In the genomic region with DNA sequence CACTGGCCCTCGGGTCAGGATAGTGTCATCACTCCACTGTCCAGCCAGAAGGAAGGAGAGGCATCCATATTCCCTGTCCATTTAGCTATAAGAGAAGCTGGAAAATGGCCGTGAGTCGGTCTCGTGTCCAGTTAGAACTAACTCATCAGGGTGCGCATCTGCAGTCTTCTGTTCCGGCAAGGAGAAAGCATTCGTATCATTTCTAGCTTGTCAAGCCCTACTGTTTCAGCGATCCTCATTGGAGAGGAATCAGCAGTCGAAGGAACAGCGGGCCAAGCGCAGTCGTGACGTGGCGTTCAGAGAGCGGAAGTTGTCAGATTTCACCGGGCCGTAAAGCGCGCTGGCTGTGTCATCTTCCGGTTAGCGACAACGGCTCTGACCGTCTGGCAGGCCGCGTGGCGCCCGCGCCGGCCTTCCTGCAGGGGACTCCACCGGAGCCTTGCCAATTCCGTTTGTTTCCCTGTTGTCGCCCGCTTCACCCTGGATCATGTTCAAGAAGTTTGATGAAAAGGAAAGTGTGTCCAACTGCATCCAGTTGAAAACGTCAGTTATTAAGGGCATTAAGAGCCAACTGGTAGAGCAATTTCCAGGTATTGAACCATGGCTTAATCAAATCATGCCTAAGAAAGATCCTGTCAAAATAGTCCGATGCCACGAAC, we compare ENCODE assay signal across 8 cellular contexts. TPM values are rescaled to one million over a fixed set of nuclear protein-coding genes. Genes with fewer than 3 reads are reported as not detected.
DNase-seq lines count a peak whose midpoint lies in the region; ATAC-seq and FAIRE-seq lines count a peak whose summit lies in the region.

No MANE protein-coding gene starts in this region.

- no peaks in the 10 kb centered on the region for H3K27me3 Mint-ChIP-seq in activated T-helper 1 cell treated with anti-CD3 and anti-CD28 coated beads, Interleukin-12 subunit alpha, Interleukin-12 subunit beta, Interleukin-2, Interleukin-4 antibody, amounts not matched to agents 30 ng/mL and 10 ng/mL and 1 ng/mL, durations not matched to agents 14 hours and 24 hours and 36 hours (ENCODE audit: insufficient read depth)
- H3K27me3 Mint-ChIP-seq in naive thymus-derived CD8-positive, alpha-beta T cell: no peaks in the 10 kb centered on the region
- H3K27me3 Mint-ChIP-seq in stimulated activated naive B cell treated with anti-CD40 and anti-IgM and Interleukin-4, amounts not matched to agents 10 μg/mL and 1 μg/mL and 100 μg/mL, for 72 hours: no peaks in the 10 kb centered on the region

- H3K9me3 Mint-ChIP-seq in activated T-helper 1 cell treated with anti-CD3 and anti-CD28 coated beads, Interleukin-12 subunit alpha, Interleukin-12 subunit beta, Interleukin-2, Interleukin-4 antibody, amounts not matched to agents 30 ng/mL and 10 ng/mL and 1 ng/mL, durations not matched to agents 14 hours and 24 hours and 36 hours: no peaks in the 10 kb centered on the region
- H3K9me3 Mint-ChIP-seq in naive thymus-derived CD8-positive, alpha-beta T cell: no peaks in the 10 kb centered on the region
- H3K9me3 Mint-ChIP-seq in stimulated activated naive B cell treated with anti-CD40 and anti-IgM and Interleukin-4, amounts not matched to agents 10 μg/mL and 1 μg/mL and 100 μg/mL, for 72 hours: no peaks in the 10 kb centered on the region

- ATAC-seq in GM19455 (IDR thresholded peaks at IDR 0.05; ENCODE audit: unreplicated experiment): peak; percentile 68
- ATAC-seq in naive thymus-derived CD8-positive, alpha-beta T cell: peak; percentile 86 to 88
- ATAC-seq in stimulated activated naive B cell treated with anti-CD40 and anti-IgM and Interleukin-4, amounts not matched to agents 10 μg/mL and 1 μg/mL and 100 μg/mL, for 72 hours (replicated peaks): peak; percentile 86

- FAIRE-seq in RCC 7860 (lab: Jason Lieb, UNC): no peak

- peak overlapping the region; percentile 97 for H3K27ac Mint-ChIP-seq in activated T-helper 1 cell treated with anti-CD3 and anti-CD28 coated beads, Interleukin-12 subunit alpha, Interleukin-12 subunit beta, Interleukin-2, Interleukin-4 antibody, amounts not matched to agents 30 ng/mL and 10 ng/mL and 1 ng/mL, durations not matched to agents 14 hours and 24 hours and 36 hours
- H3K27ac Mint-ChIP-seq in naive thymus-derived CD8-positive, alpha-beta T cell: peak overlapping the region; percentile 93 to 99 (median 98)
- H3K27ac Mint-ChIP-seq in stimulated activated naive B cell treated with anti-CD40 and anti-IgM and Interleukin-4, amounts not matched to agents 10 μg/mL and 1 μg/mL and 100 μg/mL, for 72 hours: peak overlapping the region; percentile 97

- H3K4me1 Mint-ChIP-seq in activated T-helper 1 cell treated with anti-CD3 and anti-CD28 coated beads, Interleukin-12 subunit alpha, Interleukin-12 subunit beta, Interleukin-2, Interleukin-4 antibody, amounts not matched to agents 30 ng/mL and 10 ng/mL and 1 ng/mL, durations not matched to agents 14 hours and 24 hours and 36 hours (ENCODE audit: low read depth): peaks cover 15% of the 10 kb centered on the region
- H3K4me1 Mint-ChIP-seq in naive thymus-derived CD8-positive, alpha-beta T cell: peaks cover 15 to 40% (median 30%) of the 10 kb centered on the region in 4 donors
- H3K4me1 Mint-ChIP-seq in stimulated activated naive B cell treated with anti-CD40 and anti-IgM and Interleukin-4, amounts not matched to agents 10 μg/mL and 1 μg/mL and 100 μg/mL, for 72 hours: peaks cover 19 to 25% of the 10 kb centered on the region in 2 donors

- intact Hi-C loops in activated T-helper 1 cell treated with anti-CD3 and anti-CD28 coated beads, Interleukin-12 subunit alpha, Interleukin-12 subunit beta, Interleukin-2, Interleukin-4 antibody, amounts not matched to agents 30 ng/mL and 10 ng/mL and 1 ng/mL, durations not matched to agents 14 hours and 24 hours and 36 hours (cut with micrococcal nuclease): loop anchor here (2.0 kb wide), 2 partner anchors 26 to 32 kb away; partner anchors contain the start of gene HM13

- peaks cover 60% of the 10 kb centered on the region for H3K36me3 Mint-ChIP-seq in activated T-helper 1 cell treated with anti-CD3 and anti-CD28 coated beads, Interleukin-12 subunit alpha, Interleukin-12 subunit beta, Interleukin-2, Interleukin-4 antibody, amounts not matched to agents 30 ng/mL and 10 ng/mL and 1 ng/mL, durations not matched to agents 14 hours and 24 hours and 36 hours (ENCODE audit: low read depth)
- peaks cover 0 to 66% (median 6%) of the 10 kb centered on the region in 3 donors for H3K36me3 Mint-ChIP-seq in naive thymus-derived CD8-positive, alpha-beta T cell
- H3K36me3 Mint-ChIP-seq in stimulated activated naive B cell treated with anti-CD40 and anti-IgM and Interleukin-4, amounts not matched to agents 10 μg/mL and 1 μg/mL and 100 μg/mL, for 72 hours: peaks cover 50 to 74% of the 10 kb centered on the region in 2 donors

- peak overlapping the region; percentile 96 for H3K4me3 Mint-ChIP-seq in activated T-helper 1 cell treated with anti-CD3 and anti-CD28 coated beads, Interleukin-12 subunit alpha, Interleukin-12 subunit beta, Interleukin-2, Interleukin-4 antibody, amounts not matched to agents 30 ng/mL and 10 ng/mL and 1 ng/mL, durations not matched to agents 14 hours and 24 hours and 36 hours
- H3K4me3 Mint-ChIP-seq in naive thymus-derived CD8-positive, alpha-beta T cell: peak overlapping the region; percentile 88 to 93 (median 92)
- peak overlapping the region; percentile 91 to 93 for H3K4me3 Mint-ChIP-seq in stimulated activated naive B cell treated with anti-CD40 and anti-IgM and Interleukin-4, amounts not matched to agents 10 μg/mL and 1 μg/mL and 100 μg/mL, for 72 hours

- DNase-seq in CMK (ENCODE audit: low read depth) (peak; percentile 79), HT1080 (ENCODE audit: low read depth) (peak; percentile 87), RCC 7860 (ENCODE audit: low spot score) (peak; percentile 86), fibroblast of peridontal ligament (ENCODE audit: extremely low read depth) (peak; percentile 90)
- DNase-seq in activated T-helper 1 cell treated with anti-CD3 and anti-CD28 coated beads, Interleukin-12 subunit alpha, Interleukin-12 subunit beta, Interleukin-2, Interleukin-4 antibody, amounts not matched to agents 30 ng/mL and 10 ng/mL and 1 ng/mL, durations not matched to agents 14 hours and 24 hours and 36 hours (ENCODE audit: low spot score): peak; percentile 78
- DNase-seq in naive thymus-derived CD8-positive, alpha-beta T cell: peak; percentile 62 to 87 (median 78)
- DNase-seq in stimulated activated naive B cell treated with anti-CD40 and anti-IgM and Interleukin-4, amounts not matched to agents 10 μg/mL and 1 μg/mL and 100 μg/mL, for 72 hours: peak; percentile 73

- POLR2A ChIA-PET in naive thymus-derived CD8-positive, alpha-beta T cell (lab: Charles Lee): interaction anchor here (0.5 to 1.7 kb wide), 5 partner anchors 12 to 1342 kb away, joined by 3 to 8 read pairs (median 3); no protein-coding TSS in a partner anchor

RNA-seq across cellular contexts. Expression of gene HM13, which starts 32.9 kb away (rescaled TPM):
- total RNA-seq in HT1080 (2014; rRNA removed; shearing (Covaris generic)): 64.3 and 83.5 TPM in 2 replicates
- 193 and 201 TPM in 2 replicates for polyA plus RNA-seq in HT1080 (2015; cell fraction: cytosol; rRNA removed)
- 243 and 272 TPM in 2 replicates for polyA plus RNA-seq in HT1080 (2015; cell fraction: nucleus; rRNA removed)
- 215 and 228 TPM in 2 replicates for total RNA-seq in activated T-helper 1 cell treated with anti-CD3 and anti-CD28 coated beads, Interleukin-12 subunit alpha, Interleukin-12 subunit beta, Interleukin-2, Interleukin-4 antibody, amounts not matched to agents 30 ng/mL and 10 ng/mL and 1 ng/mL, durations not matched to agents 14 hours and 24 hours and 36 hours
- total RNA-seq in naive thymus-derived CD8-positive, alpha-beta T cell: 100 to 1,000 TPM; 105 to 109 TPM
- polyA plus RNA-seq in naive thymus-derived CD8-positive, alpha-beta T cell: 100 to 1,000 TPM in 2 of 3 donors, 10 to 100 TPM in 1; 96.5 to 115 (median 113) TPM

RNA-seq across cellular contexts. Expression of gene ID1, which starts 57.9 kb away (rescaled TPM):
- 421 and 433 TPM in 2 replicates for total RNA-seq in HT1080 (2014; rRNA removed; shearing (Covaris generic))
- 362 and 372 TPM in 2 replicates for polyA plus RNA-seq in HT1080 (2015; cell fraction: cytosol; rRNA removed)
- polyA plus RNA-seq in HT1080 (2015; cell fraction: nucleus; rRNA removed): 449 and 487 TPM in 2 replicates
- 3.4 and 4.0 TPM in 2 replicates for total RNA-seq in activated T-helper 1 cell treated with anti-CD3 and anti-CD28 coated beads, Interleukin-12 subunit alpha, Interleukin-12 subunit beta, Interleukin-2, Interleukin-4 antibody, amounts not matched to agents 30 ng/mL and 10 ng/mL and 1 ng/mL, durations not matched to agents 14 hours and 24 hours and 36 hours
- total RNA-seq in naive thymus-derived CD8-positive, alpha-beta T cell: 1 to 10 TPM in 1 of 2 experiments, under 1 TPM in 1; 0.88 to 1.3 TPM
- polyA plus RNA-seq in naive thymus-derived CD8-positive, alpha-beta T cell: under 1 TPM; 0.29 to 0.87 (median 0.51) TPM

Comparison
In these comparisons a context has a peak if more than half of its experiments do, and no peak if none do; other contexts are left out.
1. Peak in every context shown above with its lines: DNase-seq and ATAC-seq.
2. RNA of gene ID1, which starts 57.9 kb away (total RNA-seq): 421 to 433 TPM in HT1080; 3.4 to 4.0 TPM in activated T-helper 1 cell treated with anti-CD3 and anti-CD28 coated beads, Interleukin-12 subunit alpha, Interleukin-12 subunit beta, Interleukin-2, Interleukin-4 antibody, amounts not matched to agents 30 ng/mL and 10 ng/mL and 1 ng/mL, durations not matched to agents 14 hours and 24 hours and 36 hours and 0.88 to 1.3 TPM in naive thymus-derived CD8-positive, alpha-beta T cell; every median in the first group is over 10 times any median in the second.